10 cellular contexts compared by ENCODE assay signal in genomic region chr2:178863856-178864620, GRCh38. TPM values are rescaled to one million over a fixed set of nuclear protein-coding genes. Genes with fewer than 3 reads are reported as not detected.
DNase-seq lines count a peak whose midpoint lies in the region; ATAC-seq, FAIRE-seq and TF ChIP-seq lines count a peak whose summit lies in the region.
"Had no signal": no experiment of that assay in that cellular context is flagged by ENCODE, and none has a peak within 500 bp of the region (broad histone marks: within the 10 kb centered on the region; RNA-seq: fewer than 3 reads in every experiment).

No MANE protein-coding gene starts in this region.

- H3K9me3 Mint-ChIP-seq in activated naive CD4-positive, alpha-beta T cell treated with anti-CD3 and anti-CD28 coated beads, Interleukin-2, amount 50 U/mL, for 72 hours: no peaks in the 10 kb centered on the region
- H3K9me3 Mint-ChIP-seq: natural killer cell had no signal

- H3K36me3 ChIP-seq in esophagus squamous epithelium: no peaks in the 10 kb centered on the region
- H3K36me3 ChIP-seq in lung (ENCODE audit: control insufficient read depth in 2 of 2, insufficient read depth in 2 of 2, low read length in 2 of 2): no peaks in the 10 kb centered on the region
- no peaks in the 10 kb centered on the region for H3K36me3 ChIP-seq in upper lobe of right lung

- H3K27ac ChIP-seq in esophagus squamous epithelium: peak overlapping the region; percentile 30 to 77 (median 54)
- H3K27ac ChIP-seq in lung (ENCODE audit: low read depth in 1 of 2, low read length in 1 of 2): peak overlapping the region in 1 of 2 donors; percentile 99
- H3K27ac ChIP-seq in upper lobe of right lung: peak overlapping the region; percentile 19

- FAIRE-seq in GM19239 (lab: Jason Lieb, UNC): no peak

- no peak overlapping the region for H3K27ac Mint-ChIP-seq in activated naive CD4-positive, alpha-beta T cell treated with anti-CD3 and anti-CD28 coated beads, Interleukin-2, amount 50 U/mL, for 72 hours
- H3K27ac Mint-ChIP-seq: natural killer cell had no signal

- H3K4me1 ChIP-seq in esophagus squamous epithelium: peaks cover 0 to 12% (median 0%) of the 10 kb centered on the region in 3 donors
- H3K4me1 ChIP-seq in lung (ENCODE audit: control insufficient read depth in 2 of 2, insufficient read depth in 2 of 2, low read length in 2 of 2): peaks cover 4 to 19% of the 10 kb centered on the region in 2 donors
- peaks cover 5% of the 10 kb centered on the region for H3K4me1 ChIP-seq in upper lobe of right lung

- peak; percentile 90 for DNase-seq in RKO (ENCODE audit: low spot score)
- DNase-seq in esophagus squamous epithelium (lab: John Stamatoyannopoulos, UW): no peak
- no peak for DNase-seq in lung (ENCODE audit: low spot score)
- no peak for DNase-seq in upper lobe of right lung
- no peak for DNase-seq in GM19239 (ENCODE audit: insufficient read length, low spot score)
- DNase-seq in amygdala (lab: John Stamatoyannopoulos, UW): no peak
- DNase-seq in activated naive CD4-positive, alpha-beta T cell treated with anti-CD3 and anti-CD28 coated beads, Interleukin-2, amount 50 U/mL, for 72 hours (ENCODE audit: low spot score in 2 of 2): no peak
- no peak for DNase-seq in NCI-H82 treated with DMSO at 0.1 percent for 48 hours (lab: John Stamatoyannopoulos, UW; ENCODE audit: unreplicated experiment)
- DNase-seq: natural killer cell, NCI-H510A had no signal

- H3K27me3 ChIP-seq in esophagus squamous epithelium (no peaks in the 10 kb centered on the region), lung (ENCODE audit: control insufficient read depth, insufficient read depth) (no peaks in the 10 kb centered on the region), upper lobe of right lung (no peaks in the 10 kb centered on the region)

- H3K9me3 ChIP-seq in esophagus squamous epithelium (no peaks in the 10 kb centered on the region), lung (ENCODE audit: control insufficient read depth in 2 of 2, insufficient read depth in 1 of 2, low read length in 1 of 2) (no peaks in the 10 kb centered on the region), upper lobe of right lung (no peaks in the 10 kb centered on the region)

- TF ChIP-seq CTCF in esophagus squamous epithelium (IDR thresholded peaks at IDR 0.05) (no peak), lung (IDR thresholded peaks at IDR 0.05; ENCODE audit: control extremely low read depth, extremely low read depth) (no peak), upper lobe of right lung (IDR thresholded peaks at IDR 0.05) (no peak)

- no peak for TF ChIP-seq POLR2A in esophagus squamous epithelium (IDR thresholded peaks at IDR 0.05)

- peak overlapping the region in 1 of 4 donors; percentile 37 for H3K4me3 ChIP-seq in esophagus squamous epithelium
- H3K4me3 ChIP-seq in lung: no peak overlapping the region
- H3K4me3 ChIP-seq in upper lobe of right lung: peak overlapping the region; percentile 9

- 53 to 65% methylated on average over 17 of the region's 17 CpGs for WGBS in esophagus squamous epithelium, 2 donors
- 61 to 76% methylated on average over 17 of the region's 17 CpGs for WGBS in lung, 2 donors

- ATAC-seq in lung (ENCODE audit: insufficient read depth, low FRiP score): peak; percentile 38
- ATAC-seq in upper lobe of right lung: peak; percentile 52
- ATAC-seq in activated naive CD4-positive, alpha-beta T cell treated with anti-CD3 and anti-CD28 coated beads, Interleukin-2, amount 50 U/mL, for 72 hours: no peak

- H3K36me3 Mint-ChIP-seq in activated naive CD4-positive, alpha-beta T cell treated with anti-CD3 and anti-CD28 coated beads, Interleukin-2, amount 50 U/mL, for 72 hours: no peaks in the 10 kb centered on the region
- H3K36me3 Mint-ChIP-seq: natural killer cell had no signal

- intact Hi-C loops in esophagus squamous epithelium (cut with DNase I): no loop called here
- intact Hi-C loops in upper lobe of right lung (cut with DNase I): no loop called here

RNA-seq across cellular contexts. Expression of gene TTN, which starts 56.8 kb away (rescaled TPM):
- total RNA-seq in esophagus squamous epithelium: 1 to 10 TPM in 2 of 4 donors, under 1 TPM in 2; 0.19 to 3.1 (median 1.7) TPM
- 10 to 100 TPM; 28.2 to 47.4 TPM for total RNA-seq in lung
- polyA plus RNA-seq in lung: 10 to 100 TPM in 1 of 2 donors, under 1 TPM in 1; 0.53 to 11.2 TPM
- total RNA-seq in upper lobe of right lung: 19.6 TPM
- total RNA-seq in activated naive CD4-positive, alpha-beta T cell treated with anti-CD3 and anti-CD28 coated beads, Interleukin-2, amount 50 U/mL, for 72 hours: 1 to 10 TPM; 4.3 to 9.2 TPM

Comparison
In these comparisons a context has a peak if more than half of its experiments do, and no peak if none do; other contexts are left out.
1. ATAC-seq: peak in lung (single experiment) and upper lobe of right lung (single experiment); none in activated naive CD4-positive, alpha-beta T cell treated with anti-CD3 and anti-CD28 coated beads, Interleukin-2, amount 50 U/mL, for 72 hours (0 of 2).